Comparison of ENCODE assay signal across 15 cellular contexts in the genomic region with DNA sequence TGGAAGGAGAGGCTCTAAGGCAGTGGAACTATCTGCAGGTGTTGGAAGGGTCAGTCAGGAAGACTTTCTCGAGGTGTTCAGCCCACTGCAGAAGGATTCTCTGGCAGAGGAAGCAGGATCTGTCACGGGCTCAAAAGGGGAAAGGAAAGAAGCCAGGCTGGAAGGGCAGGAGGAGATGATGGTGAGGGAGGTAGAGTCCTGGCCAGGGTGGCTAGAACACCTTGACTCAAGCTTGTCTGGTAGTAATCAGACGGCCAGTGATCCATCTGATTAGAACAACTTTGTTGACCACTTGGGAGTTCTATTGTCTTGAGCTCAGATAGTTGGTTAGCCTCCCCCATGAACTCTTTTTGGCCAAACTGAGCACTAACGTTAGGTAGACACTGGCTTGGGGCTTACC. TPM values are rescaled to one million over a fixed set of nuclear protein-coding genes. Genes with fewer than 3 reads are reported as not detected.
DNase-seq lines count a peak whose midpoint lies in the region; ATAC-seq and TF ChIP-seq lines count a peak whose summit lies in the region.
"Had no signal": no experiment of that assay in that cellular context is flagged by ENCODE, and none has a peak within 500 bp of the region (broad histone marks: within the 10 kb centered on the region; RNA-seq: fewer than 3 reads in every experiment).

No MANE protein-coding gene starts in this region.

- ATAC-seq in HG02938 (IDR thresholded peaks at IDR 0.05; ENCODE audit: unreplicated experiment) = no peak
- ATAC-seq: activated CD4-positive, CD25-positive, alpha-beta regulatory T cell treated with anti-CD3 and anti-CD28 coated beads, Interleukin-2, amount 50 U/mL, for 24 hours; CD8-positive, alpha-beta T cell had no signal

- no peaks in the 10 kb centered on the region for H4K20me1 ChIP-seq in osteoblast (ENCODE audit: insufficient read depth, low read length)

- H3K27me3 ChIP-seq in SJCRH30 (no peaks in the 10 kb centered on the region), osteoblast (ENCODE audit: insufficient read depth, low read length) (no peaks in the 10 kb centered on the region), transverse colon (no peaks in the 10 kb centered on the region)
- peaks cover 26% of the 10 kb centered on the region for H3K27me3 ChIP-seq in CD8-positive, alpha-beta memory T cell (ENCODE audit: insufficient read depth, low read length, poor library complexity, severe bottlenecking)

- H3K79me2 ChIP-seq in osteoblast (ENCODE audit: insufficient read depth, low read length) = no peaks in the 10 kb centered on the region

- H3K4me3 Mint-ChIP-seq in CD8-positive, alpha-beta memory T cell = no peak overlapping the region
- H3K4me3 Mint-ChIP-seq: CD8-positive, alpha-beta T cell; central memory CD8-positive, alpha-beta T cell had no signal

- H3K36me3 Mint-ChIP-seq in CD8-positive, alpha-beta memory T cell = no peaks in the 10 kb centered on the region
- H3K36me3 Mint-ChIP-seq: CD8-positive, alpha-beta T cell had no signal

- H3K36me3 ChIP-seq in SJCRH30 (no peaks in the 10 kb centered on the region), osteoblast (ENCODE audit: insufficient read depth, low read length) (no peaks in the 10 kb centered on the region), transverse colon (no peaks in the 10 kb centered on the region)
- H3K36me3 ChIP-seq in CD8-positive, alpha-beta memory T cell (ENCODE audit: insufficient read depth, low read length) = no peaks in the 10 kb centered on the region

- no peak overlapping the region for H3K4me3 ChIP-seq in SJCRH30
- H3K4me3 ChIP-seq in coronary artery = peak overlapping the region; percentile 12
- no peak overlapping the region for H3K4me3 ChIP-seq in osteoblast (ENCODE audit: insufficient read depth, low read length)
- H3K4me3 ChIP-seq in transverse colon = no peak overlapping the region
- H3K4me3 ChIP-seq in CD8-positive, alpha-beta memory T cell (ENCODE audit: low read length) = no peak overlapping the region
- H3K4me3 ChIP-seq: PC-9 had no signal

- peaks cover 0 to 2% (median 0%) of the 10 kb centered on the region in 5 donors for H3K9me3 Mint-ChIP-seq in CD8-positive, alpha-beta memory T cell
- H3K9me3 Mint-ChIP-seq: CD8-positive, alpha-beta T cell; central memory CD8-positive, alpha-beta T cell had no signal

- CTCF ChIA-PET in CD8-positive, alpha-beta memory T cell (lab: Charles Lee) = no interaction called here

- H3K9me3 ChIP-seq in SJCRH30 (replicated peaks) (no peaks in the 10 kb centered on the region), osteoblast (ENCODE audit: low read depth, low read length) (no peaks in the 10 kb centered on the region), transverse colon (no peaks in the 10 kb centered on the region)
- no peaks in the 10 kb centered on the region for H3K9me3 ChIP-seq in CD8-positive, alpha-beta memory T cell (ENCODE audit: low read length)

- DNase-seq in SJCRH30 (no peak), coronary artery (ENCODE audit: low spot score) (no peak), osteoblast (ENCODE audit: insufficient read length, low spot score, missing footprints) (no peak), transverse colon (no peak), midbrain (lab: John Stamatoyannopoulos, UW) (no peak)
- no peak for DNase-seq in CD8-positive, alpha-beta memory T cell
- DNase-seq: activated naive CD4-positive, alpha-beta T cell treated with Interleukin-2 at 50 U/mL for 16 hours; CD8-positive, alpha-beta T cell; NCI-H187; PC-9; stimulated activated naive CD4-positive, alpha-beta T cell treated with Interleukin-2 at 50 U/mL for 16 hours had no signal

- TF ChIP-seq CTCF in coronary artery (IDR thresholded peaks at IDR 0.05) (no peak), osteoblast (IDR thresholded peaks at IDR 0.05; ENCODE audit: extremely low read depth, low read depth, low read length) (no peak), transverse colon (IDR thresholded peaks at IDR 0.05) (no peak)

- POLR2A ChIA-PET in CD8-positive, alpha-beta memory T cell (lab: Charles Lee) = no interaction called here

- TF ChIP-seq POLR2A in transverse colon (IDR thresholded peaks at IDR 0.05) = no peak

- H2AFZ ChIP-seq in osteoblast (ENCODE audit: low read length) = no peak overlapping the region
- H2AFZ ChIP-seq: PC-9 had no signal

- H3K4me1 ChIP-seq in SJCRH30 = peaks cover 51% of the 10 kb centered on the region
- H3K4me1 ChIP-seq in osteoblast (ENCODE audit: insufficient read depth, low read length) = peaks cover 55% of the 10 kb centered on the region
- H3K4me1 ChIP-seq in transverse colon = peaks cover 26 to 56% (median 39%) of the 10 kb centered on the region in 4 donors
- no peaks in the 10 kb centered on the region for H3K4me1 ChIP-seq in CD8-positive, alpha-beta memory T cell (ENCODE audit: insufficient read depth, low read length)

- intact Hi-C loops in transverse colon (cut with DNase I; ENCODE audit: low total_unique reads) = no loop called here

- no peak overlapping the region for H3K27ac Mint-ChIP-seq in CD8-positive, alpha-beta memory T cell
- H3K27ac Mint-ChIP-seq: CD8-positive, alpha-beta T cell had no signal

- in situ Hi-C loops in transverse colon (cut with MboI; ENCODE audit: low pct_ligation_motif_present in 1 of 4, low pct_unique_long_range_greater_than_20kb in 1 of 4, low sequenced_read_pairs in 3 of 4) = loop anchor here in 1 of 4 donors (5.0 kb wide), 1 partner anchor 68 kb away; no protein-coding TSS in a partner anchor

- peaks cover 29 to 75% of the 10 kb centered on the region in 2 donors for H3K27me3 Mint-ChIP-seq in CD8-positive, alpha-beta memory T cell

- TF ChIP-seq EP300 in transverse colon (IDR thresholded peaks at IDR 0.05; ENCODE audit: low read depth) = no peak

- peak overlapping the region; percentile 95 for H3K27ac ChIP-seq in SJCRH30
- peak overlapping the region; percentile 96 to 98 for H3K27ac ChIP-seq in coronary artery
- H3K27ac ChIP-seq in osteoblast (ENCODE audit: low read depth, low read length) = peak overlapping the region; percentile 99
- H3K27ac ChIP-seq in transverse colon = peak overlapping the region; percentile 46 to 88 (median 70)
- H3K27ac ChIP-seq in CD8-positive, alpha-beta memory T cell (ENCODE audit: low read depth, low read length) = no peak overlapping the region
- H3K27ac ChIP-seq: PC-9 had no signal

- H3K4me2 ChIP-seq in osteoblast (ENCODE audit: insufficient read depth, low read length) = peak overlapping the region; percentile 82
- H3K4me2 ChIP-seq: PC-9 had no signal

- no peaks in the 10 kb centered on the region for H3K4me1 Mint-ChIP-seq in CD8-positive, alpha-beta memory T cell

- 71% methylated on average over 4 of the region's 4 CpGs; no CpG with 5 or more reads in 1 of the 2 donors for WGBS in transverse colon (ENCODE audit: low coverage in 1 of 2), 2 donors

RNA-seq across cellular contexts. Expression of gene ATOH8, which starts 9.7 kb away (rescaled TPM):
- total RNA-seq in SJCRH30 (2014; rRNA removed; shearing (Covaris generic)) = 98.9 and 107 TPM in 2 replicates
- total RNA-seq in osteoblast (18.6 and 35.1 TPM in 2 replicates), transverse colon (10 to 100 TPM in 3 of 4 donors, 1 to 10 TPM in 1; 7.4 to 32.6 (median 14.4) TPM)
- not detected for total RNA-seq in CD8-positive, alpha-beta memory T cell
- polyA plus RNA-seq in CD8-positive, alpha-beta memory T cell = not detected
- total RNA-seq: PC-9 had no signal
- polyA plus RNA-seq: keratinocyte had no signal

RNA-seq across cellular contexts. Expression of gene GNLY, which starts 49.9 kb away (rescaled TPM):
- total RNA-seq in SJCRH30 (2014; rRNA removed; shearing (Covaris generic)) = not detected in 2 replicates
- total RNA-seq in osteoblast (not detected in 2 replicates), transverse colon (10 to 100 TPM in 1 of 4 donors, 1 to 10 TPM in 1, not detected in 2; 5.2 to 11.7 TPM)
- 1 to 10 TPM; 7.7 to 9.0 TPM for total RNA-seq in CD8-positive, alpha-beta memory T cell
- 953 TPM for polyA plus RNA-seq in CD8-positive, alpha-beta memory T cell
- total RNA-seq: PC-9 had no signal
- polyA plus RNA-seq: keratinocyte had no signal

Comparison
In these comparisons a context has a peak if more than half of its experiments do, and no peak if none do; other contexts are left out.
1. RNA of gene ATOH8, which starts 9.7 kb away (total RNA-seq): 98.9 to 107 TPM in SJCRH30, 18.6 to 35.1 TPM in osteoblast and 7.4 to 32.6 TPM in transverse colon; not detected in CD8-positive, alpha-beta memory T cell; every median in the first group is over 4 times any median in the second.